ENCODE assay signal across 1 cellular context in genomic region chr1:32725595-32725942, GRCh38.
TF ChIP-seq lines count a peak whose summit lies in the region.

No MANE protein-coding gene starts in this region.

TF ChIP-seq in K562, 482 proteins besides CTCF, POLR2A, EP300 and RAD21 (continued from another document):
- 0 out of 2 replicates have a peak, but pooled peaks have one; percentile 31 for TF ChIP-seq ZBTB40 (IDR thresholded peaks at IDR 0.05)
- TF ChIP-seq ZBTB40 (CRISPR knock-in tag; IDR thresholded peaks at IDR 0.05), result no peak
- TF ChIP-seq LARP7 (IDR thresholded peaks at IDR 0.05), result no peak
- no peak for TF ChIP-seq MITF (IDR thresholded peaks at IDR 0.05)
- TF ChIP-seq ZNF143 (CRISPR knock-in tag; IDR thresholded peaks at IDR 0.05), result no peak
- peak; percentile 52; the same call in 1 of the 2 replicates for TF ChIP-seq ZBTB5 (IDR thresholded peaks at IDR 0.05)
- peak; percentile 53; the same call in 1 of the 2 replicates for TF ChIP-seq SPI1 (IDR thresholded peaks at IDR 0.05; ENCODE audit: borderline replicate concordance, low read depth, low read length)
